ENCODE assay signal across 8 cellular contexts in genomic region chr7:129054438-129055293, GRCh38. TPM values are rescaled to one million over a fixed set of nuclear protein-coding genes. Genes with fewer than 3 reads are reported as not detected.
DNase-seq lines count a peak whose midpoint lies in the region; ATAC-seq and TF ChIP-seq lines count a peak whose summit lies in the region.

Gene TNPO3 (minus strand): TSS chr7:129055111. CDS start chr7:129054770, 341 bp downstream.

- peak within 1 kb of the TSS; percentile 98 for H3K27ac Mint-ChIP-seq in activated T-helper 17 cell treated with anti-CD3 and anti-CD28 coated beads, Interleukin-2, amount 50 U/mL, for 72 hours
- H3K27ac Mint-ChIP-seq in natural killer cell: peak within 1 kb of the TSS; percentile 97 to 99

- no peaks in the 10 kb centered on the region for H3K9me3 ChIP-seq in GM23248 (ENCODE audit: low read depth)

- peaks cover 35% of the 10 kb centered on the region for H3K36me3 Mint-ChIP-seq in activated T-helper 17 cell treated with anti-CD3 and anti-CD28 coated beads, Interleukin-2, amount 50 U/mL, for 72 hours (ENCODE audit: low read depth)
- H3K36me3 Mint-ChIP-seq in natural killer cell: no peaks in the 10 kb centered on the region

- H3K27me3 Mint-ChIP-seq in activated T-helper 17 cell treated with anti-CD3 and anti-CD28 coated beads, Interleukin-2, amount 50 U/mL, for 72 hours: peaks cover 5% of the 10 kb centered on the region
- H3K27me3 Mint-ChIP-seq in natural killer cell (ENCODE audit: low read depth in 2 of 2): peaks cover 4 to 14% of the 10 kb centered on the region in 2 donors

- H4K20me1 ChIP-seq in GM23248 (ENCODE audit: insufficient read depth): no peaks in the 10 kb centered on the region

- H3K4me3 ChIP-seq in GM23248: peak within 1 kb of the TSS; percentile 97

- H3K27me3 ChIP-seq in GM23248 (replicated peaks; ENCODE audit: insufficient read depth): 0 out of 2 replicates have a peak, but pooled peaks cover 3% of the 10 kb centered on the region

- intact Hi-C loops in natural killer cell (cut with micrococcal nuclease): loop anchor here (1.0 kb wide), 1 partner anchor 37 kb away; no protein-coding TSS in a partner anchor

- peaks cover 25% of the 10 kb centered on the region for H3F3A ChIP-seq in GM23248 (ENCODE audit: insufficient read depth)

- H3K36me3 ChIP-seq in GM23248 (ENCODE audit: low read depth): no peaks in the 10 kb centered on the region

- DNase-seq in Daoy (ENCODE audit: low read depth) (peak; percentile 99), GM23248 (peak; percentile 98), LHCN-M2 (ENCODE audit: low read depth) (peak; percentile 91), RPMI8226 (peak; percentile 98), fibroblast of peridontal ligament (ENCODE audit: extremely low read depth) (peak; percentile 90), natural killer cell (peak; percentile 85)
- DNase-seq in stimulated activated naive CD4-positive, alpha-beta T cell treated with Interleukin-2 at 50 U/mL for 16 hours (lab: John Stamatoyannopoulos, UW): peak; percentile 88

- H2AFZ ChIP-seq in GM23248: peak within 1 kb of the TSS; percentile 96

- in situ Hi-C loops in GM23248 (cut with MboI): no loop called here

- no peak for TF ChIP-seq CTCF in natural killer cell (IDR thresholded peaks at IDR 0.05)

- peaks cover 47% of the 10 kb centered on the region for H3K79me2 ChIP-seq in GM23248 (ENCODE audit: insufficient read depth)

- no peaks in the 10 kb centered on the region for H3K9me2 ChIP-seq in GM23248 (ENCODE audit: insufficient read depth)

- H3K4me2 ChIP-seq in GM23248 (ENCODE audit: unreplicated experiment): peak within 1 kb of the TSS; percentile 99

- H3K9ac ChIP-seq in GM23248: peak within 1 kb of the TSS; percentile 97

- ATAC-seq in activated T-helper 17 cell treated with anti-CD3 and anti-CD28 coated beads, Interleukin-2, amount 50 U/mL, for 72 hours (replicated peaks): peak; percentile 95
- ATAC-seq in natural killer cell: peak; percentile 79 to 93 (median 85)

- H3K4me3 Mint-ChIP-seq in activated T-helper 17 cell treated with anti-CD3 and anti-CD28 coated beads, Interleukin-2, amount 50 U/mL, for 72 hours: peak within 1 kb of the TSS; percentile 99
- peak within 1 kb of the TSS; percentile 97 for H3K4me3 Mint-ChIP-seq in natural killer cell

- 1% methylated on average over 55 to 59 of the region's 59 CpGs for WGBS in GM23248 (ENCODE audit: low coverage in 1 of 2, low lambda C conversion rate in 2 of 2, missing lambda C conversion rate in 2 of 2), 2 experiments

- peak within 1 kb of the TSS; percentile 97 for H3K27ac ChIP-seq in GM23248

- H3K4me1 Mint-ChIP-seq in activated T-helper 17 cell treated with anti-CD3 and anti-CD28 coated beads, Interleukin-2, amount 50 U/mL, for 72 hours: peaks cover 8% of the 10 kb centered on the region
- peaks cover 36 to 38% of the 10 kb centered on the region in 2 donors for H3K4me1 Mint-ChIP-seq in natural killer cell

- no peaks in the 10 kb centered on the region for H3K9me3 Mint-ChIP-seq in activated T-helper 17 cell treated with anti-CD3 and anti-CD28 coated beads, Interleukin-2, amount 50 U/mL, for 72 hours
- H3K9me3 Mint-ChIP-seq in natural killer cell: no peaks in the 10 kb centered on the region

- H3K4me1 ChIP-seq in GM23248 (ENCODE audit: insufficient read depth): peaks cover 21% of the 10 kb centered on the region

RNA-seq across cellular contexts. Expression of gene TNPO3, which starts in this region (rescaled TPM):
- total RNA-seq in Daoy (2014; rRNA removed; shearing (Covaris generic)): 135 and 137 TPM in 2 replicates
- total RNA-seq in GM23248 (2014; rRNA removed; shearing (Covaris generic)): 41.9 and 47.2 TPM in 2 replicates
- 31.6 and 34.2 TPM in 2 replicates for polyA plus RNA-seq in GM23248 (2016; fragmentation: Nextera tagmentation; extraction: Ambion mirVana)
- total RNA-seq in LHCN-M2 (2014; rRNA removed): 70.7 and 71.1 TPM in 2 replicates
- polyA plus RNA-seq in LHCN-M2 (2012): 38.3 TPM
- total RNA-seq in activated T-helper 17 cell treated with anti-CD3 and anti-CD28 coated beads, Interleukin-2, amount 50 U/mL, for 72 hours: 10 to 100 TPM; 45.8 to 62.6 TPM
- total RNA-seq in natural killer cell: 10 to 100 TPM; 33.9 to 41.1 (median 37.9) TPM

Comparison
In these comparisons a context has a peak if more than half of its experiments do, and no peak if none do; other contexts are left out.
1. Peak in every context shown above with its lines: DNase-seq, ATAC-seq, H3K4me3 ChIP-seq and H3K27ac ChIP-seq.